In the genomic region with DNA sequence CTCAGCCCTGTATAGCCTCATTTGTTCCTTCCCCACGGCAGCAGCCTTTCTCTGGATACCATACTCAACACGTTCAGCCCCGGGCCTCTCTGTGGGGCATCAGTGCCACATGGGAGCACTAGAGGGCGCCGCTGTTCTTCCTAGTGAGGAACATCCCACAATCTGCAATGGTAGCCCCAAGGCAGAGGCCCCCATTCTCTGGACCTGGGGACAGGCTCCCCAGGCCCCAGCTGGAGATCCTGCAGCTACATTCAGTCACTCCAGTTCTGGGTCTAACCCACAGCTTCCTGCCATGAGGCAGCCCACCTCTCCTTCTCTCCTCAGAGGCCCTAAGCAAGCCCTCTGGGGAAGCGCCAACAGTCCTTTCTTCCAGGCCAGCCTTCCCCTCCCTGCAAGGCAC, we compare ENCODE assay signal across 8 cellular contexts. TPM values are rescaled to one million over a fixed set of nuclear protein-coding genes. Genes with fewer than 3 reads are reported as not detected.
DNase-seq lines count a peak whose midpoint lies in the region; ATAC-seq and TF ChIP-seq lines count a peak whose summit lies in the region.

No MANE protein-coding gene starts in this region.

- no peak for TF ChIP-seq EP300 in suprapubic skin (IDR thresholded peaks at IDR 0.05)

- H3K4me3 ChIP-seq in fibroblast of villous mesenchyme (ENCODE audit: low read depth, low read length): no peak overlapping the region
- H3K4me3 ChIP-seq in suprapubic skin: no peak overlapping the region

- DNase-seq in DMS153 treated with DMSO at 0.1 percent for 48 hours (lab: John Stamatoyannopoulos, UW; ENCODE audit: unreplicated experiment) (peak; percentile 37), HuH-7 (ENCODE audit: low spot score) (peak; percentile 96), RKO (ENCODE audit: low spot score) (peak; percentile 60), fibroblast of villous mesenchyme (ENCODE audit: low read depth) (peak; percentile 71), occipital lobe (lab: John Stamatoyannopoulos, UW) (peak; percentile 78), suprapubic skin (ENCODE audit: low spot score in 2 of 2) (peak; percentile 86 to 93)
- DNase-seq in activated T-helper 1 cell treated with anti-CD3 and anti-CD28 coated beads, Interleukin-2, amount 50 U/mL, for 16 hours (ENCODE audit: low read depth in 1 of 2, low spot score in 1 of 2): peak; percentile 64 to 68

- peaks cover 46% of the 10 kb centered on the region for H3K4me1 ChIP-seq in suprapubic skin

- H3K27me3 ChIP-seq in suprapubic skin: no peaks in the 10 kb centered on the region

- peaks cover 32% of the 10 kb centered on the region for H3K36me3 ChIP-seq in suprapubic skin

- TF ChIP-seq POLR2A in suprapubic skin (IDR thresholded peaks at IDR 0.05): no peak

- no peak overlapping the region for H3K27ac ChIP-seq in suprapubic skin

- TF ChIP-seq CTCF in fibroblast of villous mesenchyme (IDR thresholded peaks at IDR 0.05; ENCODE audit: insufficient read depth, low read depth, low read length) (peak; percentile 97), suprapubic skin (IDR thresholded peaks at IDR 0.05) (peak; percentile 50 to 91)

- WGBS in suprapubic skin: 32% methylated on average over 5 of the region's 6 CpGs

- ATAC-seq in GM21528 (IDR thresholded peaks at IDR 0.05; ENCODE audit: low FRiP score, unreplicated experiment): peak; percentile 87

- H3K9me3 ChIP-seq in suprapubic skin: no peaks in the 10 kb centered on the region

RNA-seq across cellular contexts. Expression of a gene that starts 14.2 kb away (rescaled TPM):
- total RNA-seq in fibroblast of villous mesenchyme: 12.1 and 16.8 TPM in 2 replicates
- 27.5 TPM for total RNA-seq in occipital lobe
- 10 to 100 TPM; 11.9 to 25.7 (median 18.8) TPM for total RNA-seq in suprapubic skin

RNA-seq across cellular contexts. Expression of a gene that starts 27.1 kb away (rescaled TPM):
- 31.5 and 37.7 TPM in 2 replicates for total RNA-seq in fibroblast of villous mesenchyme
- total RNA-seq in occipital lobe: 7.5 TPM
- total RNA-seq in suprapubic skin: 10 to 100 TPM; 24.9 to 39.5 (median 29.1) TPM

Comparison
In these comparisons a context has a peak if more than half of its experiments do, and no peak if none do; other contexts are left out.
1. DNase-seq: peak in every context shown above with its lines; median percentile 96 in HuH-7; 90 in suprapubic skin; 78 in occipital lobe; 71 in fibroblast of villous mesenchyme; 66 in activated T-helper 1 cell treated with anti-CD3 and anti-CD28 coated beads, Interleukin-2, amount 50 U/mL, for 16 hours; 60 in RKO; 37 in DMS153 treated with DMSO at 0.1 percent for 48 hours.